ENCODE assay signal across 9 cellular contexts in genomic region chr1:200866521-200866920, GRCh38. TPM values are rescaled to one million over a fixed set of nuclear protein-coding genes. Genes with fewer than 3 reads are reported as not detected.
DNase-seq lines count a peak whose midpoint lies in the region; ATAC-seq and TF ChIP-seq lines count a peak whose summit lies in the region.
"Had no signal": no experiment of that assay in that cellular context is flagged by ENCODE, and none has a peak within 500 bp of the region (broad histone marks: within the 10 kb centered on the region; RNA-seq: fewer than 3 reads in every experiment).

No MANE protein-coding gene starts in this region.

- TF ChIP-seq POLR2A in GM19193 (IDR thresholded peaks at IDR 0.05; ENCODE audit: extremely low read depth, insufficient read depth, insufficient read length) (peak; percentile 24), uterus (IDR thresholded peaks at IDR 0.05) (no peak)

- no peak overlapping the region for H3K27ac Mint-ChIP-seq in CD8-positive, alpha-beta T cell
- no peak overlapping the region for H3K27ac Mint-ChIP-seq in activated naive CD4-positive, alpha-beta T cell treated with anti-CD3 and anti-CD28 coated beads, Interleukin-2, amount 50 U/mL, for 72 hours

- no peak overlapping the region for H3K27ac ChIP-seq in CD8-positive, alpha-beta T cell (ENCODE audit: low read depth, low read length)
- H3K27ac ChIP-seq in uterus, result no peak overlapping the region
- H3K27ac ChIP-seq: skin epidermis had no signal

- peak; percentile 34 for ATAC-seq in CD8-positive, alpha-beta T cell
- ATAC-seq in HG03045 (IDR thresholded peaks at IDR 0.05; ENCODE audit: unreplicated experiment), result peak; percentile 92
- peak; percentile 86 to 95 for ATAC-seq in activated naive CD4-positive, alpha-beta T cell treated with anti-CD3 and anti-CD28 coated beads, Interleukin-2, amount 50 U/mL, for 72 hours
- ATAC-seq in sciatic nerve, result no peak

- no peaks in the 10 kb centered on the region for H3K36me3 Mint-ChIP-seq in CD8-positive, alpha-beta T cell
- peaks cover 0 to 4% of the 10 kb centered on the region in 2 donors for H3K36me3 Mint-ChIP-seq in activated naive CD4-positive, alpha-beta T cell treated with anti-CD3 and anti-CD28 coated beads, Interleukin-2, amount 50 U/mL, for 72 hours

- no peaks in the 10 kb centered on the region for H3K9me3 ChIP-seq in CD8-positive, alpha-beta T cell (ENCODE audit: low read length)
- H3K9me3 ChIP-seq in uterus, result no peaks in the 10 kb centered on the region

- no peak for DNase-seq in CD8-positive, alpha-beta T cell
- DNase-seq in activated naive CD4-positive, alpha-beta T cell treated with anti-CD3 and anti-CD28 coated beads, Interleukin-2, amount 50 U/mL, for 72 hours (ENCODE audit: low spot score in 2 of 2), result peak in 1 of 2 donors; percentile 62
- DNase-seq in uterus, result no peak
- no peak for DNase-seq in DMS79 treated with DMSO at 0.1 percent for 48 hours (lab: John Stamatoyannopoulos, UW)
- no peak for DNase-seq in NOMO-1 treated with DMSO at 0.1 percent for 48 hours (lab: John Stamatoyannopoulos, UW; ENCODE audit: unreplicated experiment)
- no peak for DNase-seq in sciatic nerve (ENCODE audit: low spot score)

- H3K4me3 Mint-ChIP-seq in CD8-positive, alpha-beta T cell, result no peak overlapping the region

- intact Hi-C loops in CD8-positive, alpha-beta T cell (cut with DNase I, micrococcal nuclease), result no loop called here
- intact Hi-C loops in uterus (cut with DNase I; ENCODE audit: low total_unique reads) (no loop called here), sciatic nerve (cut with DNase I) (no loop called here)

- H3K9me3 Mint-ChIP-seq in CD8-positive, alpha-beta T cell, result no peaks in the 10 kb centered on the region
- H3K9me3 Mint-ChIP-seq in activated naive CD4-positive, alpha-beta T cell treated with anti-CD3 and anti-CD28 coated beads, Interleukin-2, amount 50 U/mL, for 72 hours, result no peaks in the 10 kb centered on the region

- no peak for TF ChIP-seq CTCF in CD8-positive, alpha-beta T cell (IDR thresholded peaks at IDR 0.05)
- TF ChIP-seq CTCF in uterus (IDR thresholded peaks at IDR 0.05), result no peak

- POLR2A ChIA-PET in CD8-positive, alpha-beta T cell (lab: Charles Lee), result interaction anchor here (1.0 kb wide), 1 partner anchor 21 kb away, joined by 3 read pairs; no protein-coding TSS in a partner anchor

- no peak overlapping the region for H3K4me3 ChIP-seq in CD8-positive, alpha-beta T cell (ENCODE audit: low read depth, low read length)
- H3K4me3 ChIP-seq in uterus, result no peak overlapping the region
- H3K4me3 ChIP-seq: skin epidermis had no signal

- no peaks in the 10 kb centered on the region for H3K36me3 ChIP-seq in CD8-positive, alpha-beta T cell (ENCODE audit: insufficient read depth, low read length)
- H3K36me3 ChIP-seq in uterus, result no peaks in the 10 kb centered on the region

- no peaks in the 10 kb centered on the region for H3K27me3 ChIP-seq in CD8-positive, alpha-beta T cell (ENCODE audit: insufficient read depth, low read length)
- H3K27me3 ChIP-seq in uterus, result peaks cover 0 to 15% of the 10 kb centered on the region in 2 donors

- H3K27me3 Mint-ChIP-seq in CD8-positive, alpha-beta T cell (ENCODE audit: low read depth), result peaks cover 9% of the 10 kb centered on the region

- peaks cover 39% of the 10 kb centered on the region for H3K4me1 Mint-ChIP-seq in CD8-positive, alpha-beta T cell (ENCODE audit: low read depth)

- CTCF ChIA-PET in CD8-positive, alpha-beta T cell (lab: Charles Lee), result no interaction called here

- peaks cover 5% of the 10 kb centered on the region for H3K4me1 ChIP-seq in CD8-positive, alpha-beta T cell (ENCODE audit: insufficient read depth, low read length)
- H3K4me1 ChIP-seq in uterus, result no peaks in the 10 kb centered on the region

RNA-seq across cellular contexts. Expression of gene GPR25, which starts 6.3 kb away (rescaled TPM):
- 1 to 10 TPM in 1 of 2 experiments, under 1 TPM in 1; 0.83 to 1.7 TPM for total RNA-seq in CD8-positive, alpha-beta T cell
- not detected for total RNA-seq in activated naive CD4-positive, alpha-beta T cell treated with anti-CD3 and anti-CD28 coated beads, Interleukin-2, amount 50 U/mL, for 72 hours
- total RNA-seq in uterus, result under 1 TPM in 1 of 4 donors, not detected in 3; 0.28 TPM
- total RNA-seq in sciatic nerve, result not detected

RNA-seq across cellular contexts. Expression of gene INAVA, which starts 28.2 kb away (rescaled TPM):
- not detected for total RNA-seq in CD8-positive, alpha-beta T cell
- under 1 TPM; 0.09 to 0.88 TPM for total RNA-seq in activated naive CD4-positive, alpha-beta T cell treated with anti-CD3 and anti-CD28 coated beads, Interleukin-2, amount 50 U/mL, for 72 hours
- total RNA-seq in uterus, result 1 to 10 TPM in 2 of 4 donors, under 1 TPM in 1, not detected in 1; 0.59 to 8.5 (median 1.5) TPM
- 0.45 TPM for total RNA-seq in sciatic nerve
